In the genomic region with DNA sequence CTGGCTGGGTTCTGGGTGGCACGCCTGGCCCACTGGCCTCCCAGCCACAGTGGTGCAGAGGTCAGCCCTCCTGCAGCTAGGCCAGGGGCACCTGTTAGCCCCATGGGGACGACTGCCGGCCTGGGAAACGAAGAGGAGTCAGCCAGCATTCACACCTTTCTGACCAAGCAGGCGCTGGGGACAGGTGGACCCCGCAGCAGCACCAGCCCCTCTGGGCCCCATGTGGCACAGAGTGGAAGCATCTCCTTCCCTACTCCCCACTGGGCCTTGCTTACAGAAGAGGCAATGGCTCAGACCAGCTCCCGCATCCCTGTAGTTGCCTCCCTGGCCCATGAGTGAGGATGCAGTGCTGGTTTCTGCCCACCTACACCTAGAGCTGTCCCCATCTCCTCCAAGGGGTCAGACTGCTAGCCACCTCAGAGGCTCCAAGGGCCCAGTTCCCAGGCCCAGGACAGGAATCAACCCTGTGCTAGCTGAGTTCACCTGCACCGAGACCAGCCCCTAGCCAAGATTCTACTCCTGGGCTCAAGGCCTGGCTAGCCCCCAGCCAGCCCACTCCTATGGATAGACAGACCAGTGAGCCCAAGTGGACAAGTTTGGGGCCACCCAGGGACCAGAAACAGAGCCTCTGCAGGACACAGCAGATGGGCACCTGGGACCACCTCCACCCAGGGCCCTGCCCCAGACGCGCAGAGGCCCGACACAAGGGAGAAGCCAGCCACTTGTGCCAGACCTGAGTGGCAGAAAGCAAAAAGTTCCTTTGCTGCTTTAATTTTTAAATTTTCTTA, we compare ENCODE assay signal across 21 cellular contexts.
"Had no signal": no experiment of that assay in that cellular context is flagged by ENCODE, and none has a peak within 500 bp of the region (broad histone marks: within the 10 kb centered on the region; RNA-seq: fewer than 3 reads in every experiment).

No MANE protein-coding gene starts in this region.

- H3K9me3 Mint-ChIP-seq: activated naive CD4-positive, alpha-beta T cell treated with anti-CD3 and anti-CD28 coated beads for 36 hours; activated naive CD8-positive, alpha-beta T cell treated with anti-CD3 and anti-CD28 coated beads, Interleukin-2, amount 10 ng/mL, durations not matched to agents 7 days and 5 days; activated T-cell treated with anti-CD3 and anti-CD28 coated beads, Interleukin-2, amount 50 U/mL, for 72 hours; immature natural killer cell; memory B cell; natural killer cell treated with Interleukin-12 subunit alpha and Interleukin-12 subunit beta and Interleukin-15 and Interleukin-18, amount 100 ng/mL, for 72 hours; T-helper 2 cell treated with Interferon-gamma antibody and Interleukin-4, amounts not matched to agents 5 μg/mL and 100 μg/mL, for 36 hours; type B pancreatic cell had no signal

- H3K27me3 ChIP-seq: left lung, vagina had no signal

- H3K27ac Mint-ChIP-seq: activated naive CD4-positive, alpha-beta T cell treated with anti-CD3 and anti-CD28 coated beads for 36 hours; activated naive CD8-positive, alpha-beta T cell treated with anti-CD3 and anti-CD28 coated beads, Interleukin-2, amount 10 ng/mL, durations not matched to agents 7 days and 5 days; activated T-cell treated with anti-CD3 and anti-CD28 coated beads, Interleukin-2, amount 50 U/mL, for 72 hours; memory B cell; natural killer cell treated with Interleukin-12 subunit alpha and Interleukin-12 subunit beta and Interleukin-15 and Interleukin-18, amount 100 ng/mL, for 72 hours; T-helper 2 cell treated with Interferon-gamma antibody and Interleukin-4, amounts not matched to agents 5 μg/mL and 100 μg/mL, for 36 hours; type B pancreatic cell had no signal

- H3K4me1 Mint-ChIP-seq: memory B cell had no signal

- H3K4me3 ChIP-seq: left lung, thoracic aorta, vagina had no signal

- ATAC-seq: natural killer cell treated with Interleukin-12 subunit alpha and Interleukin-12 subunit beta and Interleukin-15 and Interleukin-18, amount 100 ng/mL, for 72 hours had no signal

- H3K36me3 Mint-ChIP-seq: natural killer cell treated with Interleukin-12 subunit alpha and Interleukin-12 subunit beta and Interleukin-15 and Interleukin-18, amount 100 ng/mL, for 72 hours had no signal

- H3K27me3 Mint-ChIP-seq: activated naive CD8-positive, alpha-beta T cell treated with anti-CD3 and anti-CD28 coated beads, Interleukin-2, amount 10 ng/mL, durations not matched to agents 7 days and 5 days; memory B cell; natural killer cell treated with Interleukin-12 subunit alpha and Interleukin-12 subunit beta and Interleukin-15 and Interleukin-18, amount 100 ng/mL, for 72 hours; type B pancreatic cell had no signal

- DNase-seq: activated CD4-positive, alpha-beta T cell treated with anti-CD3 and anti-CD28 coated beads for 1 hour; activated effector memory CD4-positive, alpha-beta T cell treated with Interleukin-2 at 50 U/mL for 16 hours; activated naive CD4-positive, alpha-beta T cell treated with anti-CD3 and anti-CD28 coated beads for 36 hours; activated naive CD8-positive, alpha-beta T cell treated with anti-CD3 and anti-CD28 coated beads, Interleukin-2, amount 10 ng/mL, durations not matched to agents 7 days and 5 days; activated T-cell treated with anti-CD3 and anti-CD28 coated beads, Interleukin-2, amount 50 U/mL, for 72 hours; amygdala; erythroblast; foreskin fibroblast; kidney glomerular epithelial cell; nucleus accumbens; stimulated activated CD4-positive, alpha-beta T cell treated with anti-CD3 and anti-CD28 coated beads, Interleukin-2, amount 100 ng/mL, for 48 hours; stimulated activated CD8-positive, alpha-beta memory T cell treated with anti-CD3 and anti-CD28 coated beads, Interleukin-4, amount 100 ng/mL, for 48 hours; stimulated activated naive CD4-positive, alpha-beta T cell had no signal

- H3K4me3 Mint-ChIP-seq: activated naive CD4-positive, alpha-beta T cell treated with anti-CD3 and anti-CD28 coated beads for 36 hours; activated naive CD8-positive, alpha-beta T cell treated with anti-CD3 and anti-CD28 coated beads, Interleukin-2, amount 10 ng/mL, durations not matched to agents 7 days and 5 days; activated T-cell treated with anti-CD3 and anti-CD28 coated beads, Interleukin-2, amount 50 U/mL, for 72 hours; immature natural killer cell; memory B cell; natural killer cell treated with Interleukin-12 subunit alpha and Interleukin-12 subunit beta and Interleukin-15 and Interleukin-18, amount 100 ng/mL, for 72 hours; T-helper 2 cell treated with Interferon-gamma antibody and Interleukin-4, amounts not matched to agents 5 μg/mL and 100 μg/mL, for 36 hours; type B pancreatic cell had no signal

- H3K9me3 ChIP-seq: left lung, thoracic aorta, vagina had no signal

- H3K27ac ChIP-seq: left lung, vagina had no signal
